Comparison of ENCODE assay signal across 32 cellular contexts in genomic region chr1:114295321-114295720, GRCh38.
"Had no signal": no experiment of that assay in that cellular context is flagged by ENCODE, and none has a peak within 500 bp of the region (broad histone marks: within the 10 kb centered on the region; RNA-seq: fewer than 3 reads in every experiment).

No MANE protein-coding gene starts in this region.

- H3K4me1 Mint-ChIP-seq: activated B cell treated with CpG ODN at 0.5 μM for 24 hours; activated CD4-positive, alpha-beta T cell treated with anti-CD3 and anti-CD28 coated beads, Interleukin-2, amount 10 ng/mL, durations not matched to agents 24 days and 14 days; activated naive CD4-positive, alpha-beta T cell treated with anti-CD3 and anti-CD28 coated beads, Interleukin-2, amount 10 ng/mL, durations not matched to agents 7 days and 5 days; activated naive CD4-positive, alpha-beta T cell treated with anti-CD3 and anti-CD28 coated beads, Interleukin-2, amount 50 U/mL, for 24 hours; activated naive CD8-positive, alpha-beta T cell treated with anti-CD3 and anti-CD28 coated beads, Interleukin-2, amount 10 ng/mL, durations not matched to agents 7 days and 5 days; activated naive CD8-positive, alpha-beta T cell treated with anti-CD3 and anti-CD28 coated beads, Interleukin-2, amount 50 U/mL, for 24 hours; T-cell had no signal

- H3K27me3 Mint-ChIP-seq: activated CD4-positive, alpha-beta memory T cell treated with anti-CD3 and anti-CD28 coated beads for 36 hours; activated CD8-positive, alpha-beta T cell treated with anti-CD3 and anti-CD28 coated beads for 36 hours; activated naive CD4-positive, alpha-beta T cell treated with anti-CD3 and anti-CD28 coated beads, Interleukin-2, amount 50 U/mL, for 24 hours; activated naive CD8-positive, alpha-beta T cell; activated naive CD8-positive, alpha-beta T cell treated with anti-CD3 and anti-CD28 coated beads, Interleukin-2, amount 50 U/mL, for 24 hours; T-cell had no signal

- DNase-seq: activated B cell treated with CpG ODN at 0.5 μM for 24 hours; activated CD4-positive, alpha-beta memory T cell treated with anti-CD3 and anti-CD28 coated beads for 36 hours; activated CD4-positive, alpha-beta T cell treated with anti-CD3 and anti-CD28 coated beads for 4 hours; activated CD4-positive, alpha-beta T cell treated with anti-CD3 and anti-CD28 coated beads, Interleukin-2, amount 10 ng/mL, durations not matched to agents 24 days and 14 days; activated CD4-positive, alpha-beta T cell treated with anti-CD3 and anti-CD28 coated beads, Interleukin-2, amount 50 U/mL, for 1 hour; activated CD4-positive, alpha-beta T cell treated with anti-CD3 and anti-CD28 coated beads, Interleukin-2, amount 50 U/mL, for 4 hours; activated CD4-positive, CD25-positive, alpha-beta regulatory T cell treated with anti-CD3 and anti-CD28 coated beads, Interleukin-2, amount 50 U/mL, for 72 hours; activated CD8-positive, alpha-beta memory T cell treated with anti-CD3 and anti-CD28 coated beads, Interleukin-2, amount 50 U/mL, for 4 hours; activated CD8-positive, alpha-beta T cell treated with anti-CD3 and anti-CD28 coated beads for 36 hours; activated effector memory CD4-positive, alpha-beta T cell treated with Interleukin-2 at 50 U/mL for 16 hours; activated gamma-delta T cell; activated naive CD4-positive, alpha-beta T cell treated with anti-CD3 and anti-CD28 coated beads, Interleukin-2, amount 10 ng/mL, durations not matched to agents 7 days and 5 days; activated naive CD4-positive, alpha-beta T cell treated with Interleukin-2 at 50 U/mL for 16 hours; activated naive CD8-positive, alpha-beta T cell treated with anti-CD3 and anti-CD28 coated beads, Interleukin-2, amount 10 ng/mL, durations not matched to agents 7 days and 5 days; activated naive CD8-positive, alpha-beta T cell treated with anti-CD3 and anti-CD28 coated beads, Interleukin-2, amount 50 U/mL, for 24 hours; activated T-cell treated with anti-CD3 and anti-CD28 coated beads for 4 hours; activated T-cell treated with anti-CD3 and anti-CD28 coated beads, Interleukin-2, amount 50 U/mL, for 1 hour; activated T-cell treated with anti-CD3 and anti-CD28 coated beads, Interleukin-2, amount 50 U/mL, for 48 hours; amygdala; anterior cingulate cortex; caudate nucleus; T-cell; T-helper 2 cell; T-helper 9 cell had no signal

- H3K9me3 ChIP-seq: ascending aorta had no signal

- ATAC-seq: activated CD8-positive, alpha-beta T cell treated with anti-CD3 and anti-CD28 coated beads for 36 hours; activated naive CD8-positive, alpha-beta T cell treated with anti-CD3 and anti-CD28 coated beads, Interleukin-2, amount 50 U/mL, for 24 hours; T-cell had no signal

- H3K4me1 ChIP-seq: ascending aorta had no signal

- H3K36me3 Mint-ChIP-seq: activated CD4-positive, alpha-beta memory T cell treated with anti-CD3 and anti-CD28 coated beads for 36 hours; activated naive CD4-positive, alpha-beta T cell treated with anti-CD3 and anti-CD28 coated beads, Interleukin-2, amount 10 ng/mL, durations not matched to agents 7 days and 5 days; activated naive CD4-positive, alpha-beta T cell treated with anti-CD3 and anti-CD28 coated beads, Interleukin-2, amount 50 U/mL, for 24 hours; activated naive CD8-positive, alpha-beta T cell; activated naive CD8-positive, alpha-beta T cell treated with anti-CD3 and anti-CD28 coated beads, Interleukin-2, amount 10 ng/mL, durations not matched to agents 7 days and 5 days; brain; T-cell had no signal

- H3K27ac ChIP-seq: ascending aorta, cardiac muscle cell, VCaP had no signal

- H3K4me3 ChIP-seq: ascending aorta, cardiac muscle cell had no signal

- H3K36me3 ChIP-seq: ascending aorta, cardiac muscle cell had no signal

- H3K27me3 ChIP-seq: ascending aorta, cardiac muscle cell had no signal

- H3K9me3 Mint-ChIP-seq: activated B cell treated with CpG ODN at 0.5 μM for 24 hours; activated CD4-positive, alpha-beta memory T cell treated with anti-CD3 and anti-CD28 coated beads for 36 hours; activated CD4-positive, alpha-beta T cell treated with anti-CD3 and anti-CD28 coated beads, Interleukin-2, amount 10 ng/mL, durations not matched to agents 24 days and 14 days; activated CD8-positive, alpha-beta T cell treated with anti-CD3 and anti-CD28 coated beads for 36 hours; activated naive CD4-positive, alpha-beta T cell treated with anti-CD3 and anti-CD28 coated beads, Interleukin-2, amount 10 ng/mL, durations not matched to agents 7 days and 5 days; activated naive CD4-positive, alpha-beta T cell treated with anti-CD3 and anti-CD28 coated beads, Interleukin-2, amount 50 U/mL, for 24 hours; activated naive CD8-positive, alpha-beta T cell treated with anti-CD3 and anti-CD28 coated beads, Interleukin-2, amount 10 ng/mL, durations not matched to agents 7 days and 5 days; activated naive CD8-positive, alpha-beta T cell treated with anti-CD3 and anti-CD28 coated beads, Interleukin-2, amount 50 U/mL, for 24 hours; activated T-helper 2 cell treated with anti-CD3 and anti-CD28 coated beads, Interferon-gamma antibody, Interleukin-2, Interleukin-4, amounts not matched to agents 10 μg/mL and 5 μg/mL and 100 μg/mL, durations not matched to agents 14 hours and 24 hours and 36 hours; T-cell; T-helper 2 cell treated with Interferon-gamma antibody and Interleukin-4, amounts not matched to agents 5 μg/mL and 100 μg/mL, for 36 hours had no signal

- H3K27ac Mint-ChIP-seq: activated B cell treated with CpG ODN at 0.5 μM for 24 hours; activated CD4-positive, alpha-beta memory T cell treated with anti-CD3 and anti-CD28 coated beads for 36 hours; activated CD4-positive, alpha-beta T cell treated with anti-CD3 and anti-CD28 coated beads, Interleukin-2, amount 10 ng/mL, durations not matched to agents 24 days and 14 days; activated CD8-positive, alpha-beta T cell treated with anti-CD3 and anti-CD28 coated beads for 36 hours; activated naive CD4-positive, alpha-beta T cell treated with anti-CD3 and anti-CD28 coated beads, Interleukin-2, amount 10 ng/mL, durations not matched to agents 7 days and 5 days; activated naive CD4-positive, alpha-beta T cell treated with anti-CD3 and anti-CD28 coated beads, Interleukin-2, amount 50 U/mL, for 24 hours; activated naive CD8-positive, alpha-beta T cell; activated naive CD8-positive, alpha-beta T cell treated with anti-CD3 and anti-CD28 coated beads, Interleukin-2, amount 10 ng/mL, durations not matched to agents 7 days and 5 days; activated naive CD8-positive, alpha-beta T cell treated with anti-CD3 and anti-CD28 coated beads, Interleukin-2, amount 50 U/mL, for 24 hours; activated T-helper 2 cell treated with anti-CD3 and anti-CD28 coated beads, Interferon-gamma antibody, Interleukin-2, Interleukin-4, amounts not matched to agents 10 μg/mL and 5 μg/mL and 100 μg/mL, durations not matched to agents 14 hours and 24 hours and 36 hours; brain; T-cell; T-helper 2 cell treated with Interferon-gamma antibody and Interleukin-4, amounts not matched to agents 5 μg/mL and 100 μg/mL, for 36 hours had no signal

- H3K4me3 Mint-ChIP-seq: activated B cell treated with CpG ODN at 0.5 μM for 24 hours; activated CD4-positive, alpha-beta memory T cell treated with anti-CD3 and anti-CD28 coated beads for 36 hours; activated CD4-positive, alpha-beta T cell treated with anti-CD3 and anti-CD28 coated beads, Interleukin-2, amount 10 ng/mL, durations not matched to agents 24 days and 14 days; activated CD8-positive, alpha-beta T cell treated with anti-CD3 and anti-CD28 coated beads for 36 hours; activated naive CD4-positive, alpha-beta T cell treated with anti-CD3 and anti-CD28 coated beads, Interleukin-2, amount 10 ng/mL, durations not matched to agents 7 days and 5 days; activated naive CD4-positive, alpha-beta T cell treated with anti-CD3 and anti-CD28 coated beads, Interleukin-2, amount 50 U/mL, for 24 hours; activated naive CD8-positive, alpha-beta T cell; activated naive CD8-positive, alpha-beta T cell treated with anti-CD3 and anti-CD28 coated beads, Interleukin-2, amount 10 ng/mL, durations not matched to agents 7 days and 5 days; activated naive CD8-positive, alpha-beta T cell treated with anti-CD3 and anti-CD28 coated beads, Interleukin-2, amount 50 U/mL, for 24 hours; brain; T-cell; T-helper 2 cell treated with Interferon-gamma antibody and Interleukin-4, amounts not matched to agents 5 μg/mL and 100 μg/mL, for 36 hours had no signal
